ENCODE assay signal across 13 cellular contexts in genomic region chr20:25054995-25055629, GRCh38. TPM values are rescaled to one million over a fixed set of nuclear protein-coding genes. Genes with fewer than 3 reads are reported as not detected.
DNase-seq lines count a peak whose midpoint lies in the region; ATAC-seq, FAIRE-seq and TF ChIP-seq lines count a peak whose summit lies in the region.
"Had no signal": no experiment of that assay in that cellular context is flagged by ENCODE, and none has a peak within 500 bp of the region (broad histone marks: within the 10 kb centered on the region; RNA-seq: fewer than 3 reads in every experiment).

No MANE protein-coding gene starts in this region.

- H2AFZ ChIP-seq in HCT116 (ENCODE audit: low read depth, low read length, poor library complexity, severe bottlenecking) (no peak overlapping the region), K562 (ENCODE audit: low read depth, low read length) (no peak overlapping the region)

- H3K27me3 ChIP-seq in HCT116 (ENCODE audit: insufficient read depth, low read length) (peaks cover 3% of the 10 kb centered on the region), K562 (ENCODE audit: control insufficient read depth in 2 of 2, insufficient read depth in 2 of 2, low read length in 2 of 2) (peaks cover 0 to 40% of the 10 kb centered on the region in 2 experiments; a peak in 3 of 5 replicates), lower lobe of right lung (ENCODE audit: low read depth) (no peaks in the 10 kb centered on the region), BE2C (peaks cover 59% of the 10 kb centered on the region)

- H3K9me3 ChIP-seq in HCT116 (ENCODE audit: control insufficient read depth in 1 of 2, insufficient read depth in 1 of 2, low read depth in 1 of 2, low read length in 2 of 2) (no peaks in the 10 kb centered on the region), K562 (replicated peaks; ENCODE audit: control insufficient read depth, insufficient read depth, low read depth, low read length) (no peaks in the 10 kb centered on the region), lower lobe of right lung (no peaks in the 10 kb centered on the region), BE2C (no peaks in the 10 kb centered on the region)

- no peak for TF ChIP-seq EP300 in K562 (IDR thresholded peaks at IDR 0.05; ENCODE audit: low read length)

- no peak overlapping the region for H3K9ac ChIP-seq in HCT116 (ENCODE audit: low read length)
- H3K9ac ChIP-seq in K562 (ENCODE audit: insufficient read depth in 1 of 2, low read depth in 2 of 2, low read length in 2 of 2), result no peak overlapping the region

- H3K4me1 ChIP-seq in HCT116 (ENCODE audit: control insufficient read depth in 1 of 2, insufficient read depth in 2 of 2, low read length in 2 of 2) (no peaks in the 10 kb centered on the region), K562 (replicated peaks in 1 of 2; ENCODE audit: control insufficient read depth in 2 of 2, insufficient read depth in 2 of 2, low read length in 2 of 2) (peaks cover 7 to 24% of the 10 kb centered on the region in 2 experiments; a peak in 4 of 5 replicates), lower lobe of right lung (peaks cover 75% of the 10 kb centered on the region), BE2C (no peaks in the 10 kb centered on the region)

- peak; percentile 46 for DNase-seq in A172 (ENCODE audit: low spot score)
- DNase-seq in HCT116 (ENCODE audit: low read depth, low spot score), result no peak
- DNase-seq in K562 (ENCODE audit: extremely low read depth in 1 of 4, low spot score in 3 of 4), result peak in 2 of 4 experiments; percentile 23 to 27
- no peak for DNase-seq in lower lobe of right lung
- DNase-seq in NCI-H1436 (lab: John Stamatoyannopoulos, UW), result no peak
- no peak for DNase-seq in BE2C
- DNase-seq in nucleus accumbens (lab: John Stamatoyannopoulos, UW), result no peak
- DNase-seq: NCI-H1930 had no signal

- H4K20me1 ChIP-seq in HCT116 (ENCODE audit: insufficient read depth) (no peaks in the 10 kb centered on the region), K562 (replicated peaks; ENCODE audit: control insufficient read depth, insufficient read depth, low read length) (no peaks in the 10 kb centered on the region; the same call in 1 of the 2 replicates)

- FAIRE-seq in K562 (lab: Jason Lieb, UNC), result no peak

- no peak overlapping the region for H3K27ac ChIP-seq in HCT116 (ENCODE audit: low read depth, low read length)
- no peak overlapping the region for H3K27ac ChIP-seq in K562 (ENCODE audit: extremely low read depth, low read depth, low read length)
- H3K27ac ChIP-seq in lower lobe of right lung, result peak overlapping the region; percentile 97

- POLR2A ChIA-PET in HCT116 (lab: Charles Lee), result no interaction called here
- POLR2A ChIA-PET in K562 (lab: Yijun Ruan, JAX), result no interaction called here

- WGBS in K562 (ENCODE audit: insufficient coverage, low coverage, missing lambda C conversion rate), result 28% methylated on average over 9 of the region's 10 CpGs

- H3K9me2 ChIP-seq in HCT116 (ENCODE audit: insufficient read depth), result no peaks in the 10 kb centered on the region

- no peaks in the 10 kb centered on the region for H3K9me1 ChIP-seq in K562 (ENCODE audit: control insufficient read depth, insufficient read depth, low read length)

- no TSS peak for BruUV-seq in HCT116 (replicated peaks; lab: Mats Ljungman, UMichigan)
- BruUV-seq in K562 (replicated peaks; lab: Mats Ljungman, UMichigan), result no TSS peak

- no peak overlapping the region for H3K4me2 ChIP-seq in HCT116 (ENCODE audit: low read length)
- no peak overlapping the region for H3K4me2 ChIP-seq in K562 (ENCODE audit: insufficient read depth, low read length)
- H3K4me2 ChIP-seq: smooth muscle cell had no signal

- in situ Hi-C loops in K562 (cut with MboI), result no loop called here

- no peaks in the 10 kb centered on the region; a peak in 1 of 4 replicates for H3K36me3 ChIP-seq in HCT116 (ENCODE audit: control insufficient read depth in 1 of 2, insufficient read depth in 2 of 2, low read length in 2 of 2)
- no peaks in the 10 kb centered on the region for H3K36me3 ChIP-seq in K562 (ENCODE audit: control insufficient read depth, insufficient read depth, low read length)
- peaks cover 8% of the 10 kb centered on the region for H3K36me3 ChIP-seq in lower lobe of right lung
- H3K36me3 ChIP-seq in BE2C, result no peaks in the 10 kb centered on the region

- TF ChIP-seq RAD21 in HCT116 (IDR thresholded peaks at IDR 0.05; ENCODE audit: low read depth) (no peak), K562 (CRISPR knock-in tag; conservative IDR thresholded peaks at IDR 0.05 in 1 of 2, IDR thresholded peaks at IDR 0.05 in 1 of 2) (no peak)

- H3K4me3 ChIP-seq in HCT116 (replicated peaks in 1 of 2; ENCODE audit: low read depth in 1 of 2, low read length in 2 of 2) (no peak overlapping the region), K562 (no peak overlapping the region), lower lobe of right lung (peak overlapping the region; percentile 91), BE2C (ENCODE audit: low read depth, low read length) (no peak overlapping the region)
- H3K4me3 ChIP-seq: smooth muscle cell had no signal

- CTCF ChIA-PET in HCT116 (lab: Charles Lee), result no interaction called here
- CTCF ChIA-PET in K562 (lab: Yijun Ruan, JAX; ENCODE audit: low intra/inter-chr PET ratio), result no interaction called here

- ATAC-seq in HCT116 (no peak), K562 (no peak), lower lobe of right lung (no peak), GM18517 (IDR thresholded peaks at IDR 0.05; ENCODE audit: unreplicated experiment) (no peak)

- TF ChIP-seq POLR2A in HCT116 (IDR thresholded peaks at IDR 0.05; ENCODE audit: borderline replicate concordance, extremely low read depth, insufficient read depth, insufficient read length) (no peak), K562 (conservative IDR thresholded peaks at IDR 0.05) (no peak)

- no peak for TF ChIP-seq CTCF in HCT116 (IDR thresholded peaks at IDR 0.05 in 2 of 3, conservative IDR thresholded peaks at IDR 0.05 in 1 of 3; ENCODE audit: borderline replicate concordance in 1 of 3, insufficient read depth in 1 of 3, low read depth in 2 of 3, low read length in 2 of 3)
- no peak for TF ChIP-seq CTCF in K562 (IDR thresholded peaks at IDR 0.05 in 2 of 3, conservative IDR thresholded peaks at IDR 0.05 in 1 of 3; ENCODE audit: insufficient read depth in 2 of 3, low read depth in 1 of 3, low read length in 3 of 3)
- TF ChIP-seq CTCF in lower lobe of right lung (IDR thresholded peaks at IDR 0.05), result no peak
- TF ChIP-seq CTCF in BE2C (IDR thresholded peaks at IDR 0.05; ENCODE audit: low read depth, low read length), result no peak

- intact Hi-C loops in HCT116 (cut with micrococcal nuclease), result no loop called here
- intact Hi-C loops in K562 (cut with micrococcal nuclease), result no loop called here
- intact Hi-C loops in lower lobe of right lung (cut with DNase I), result no loop called here

- H3K79me2 ChIP-seq in HCT116 (ENCODE audit: insufficient read depth, low read length), result no peaks in the 10 kb centered on the region
- no peaks in the 10 kb centered on the region for H3K79me2 ChIP-seq in K562 (ENCODE audit: control insufficient read depth, insufficient read depth, low read length)

- RAD21 ChIA-PET in HCT116 (lab: Charles Lee; ENCODE audit: low non-redundant PET in 1 of 2, low total read pairs in 2 of 2, uncharacterized antibody in 2 of 2, unreplicated experiment in 2 of 2), result no interaction called here

RNA-seq across cellular contexts. Expression of gene ACSS1, which starts 2.8 kb away (rescaled TPM):
- 0.10 and 0.57 TPM in 2 replicates for total RNA-seq in A172 (2014; rRNA removed; shearing (Covaris generic))
- 0.27 TPM for total RNA-seq in HCT116 (2021; ENCODE audit: unreplicated experiment)
- not detected in 2 replicates for polyA plus RNA-seq in HCT116 (2012)
- 0.56 and 0.67 TPM in 2 replicates for total RNA-seq in K562 (2011; cell fraction: chromatin; rRNA removed; ENCODE audit: low replicate concordance)
- 0.50 and 0.53 TPM in 2 replicates for total RNA-seq in K562 (2011; cell fraction: nucleolus; rRNA removed)
- 0.61 and 0.66 TPM in 2 replicates for total RNA-seq in K562 (2011; cell fraction: nucleoplasm; rRNA removed)
- 0.04 and 0.23 TPM in 2 replicates for total RNA-seq in K562 (2014; rRNA removed)
- 0.07 TPM in 1 of 2 replicates, not detected in the other for total RNA-seq in K562 (2014; rRNA removed; fragmentation: Illumina TruSeq; extraction: Trizol)
- not detected in 2 replicates for total RNA-seq in K562 (2015; rRNA removed; fragmentation: Illumina TruSeq; extraction: Trizol)
- total RNA-seq in K562 (2021), result 0.38 and 0.67 TPM in 2 replicates
- 0.30 and 2.1 TPM in 2 replicates for polyA plus RNA-seq in K562 (2011; rRNA removed)
- polyA plus RNA-seq in K562 (2011; cell fraction: cytosol; rRNA removed), result 0.25 and 2.7 TPM in 2 replicates
- 0.41 and 3.7 TPM in 2 replicates for polyA plus RNA-seq in K562 (2011; cell fraction: nucleus; rRNA removed)
- polyA plus RNA-seq in K562 (2012), result 0.26 TPM in 2 replicates
- 0.21 and 0.25 TPM in 2 replicates for polyA plus RNA-seq in K562 (2014; fragmentation: Illumina TruSeq; extraction: Trizol)
- polyA plus RNA-seq in K562 (2014; fragmentation: Nextera tagmentation; extraction: Ambion mirVana), result not detected
- 0.23 and 0.28 TPM in 2 replicates for polyA plus RNA-seq in K562 (2014; rRNA removed)
- 0.24 and 2.3 TPM in 2 replicates for polyA minus RNA-seq in K562 (2011; rRNA and poly(A)+ RNA removed)
- 1.6 TPM in 1 of 2 replicates, not detected in the other for polyA minus RNA-seq in K562 (2011; cell fraction: cytosol; rRNA and poly(A)+ RNA removed)
- polyA minus RNA-seq in K562 (2011; cell fraction: nucleus; rRNA and poly(A)+ RNA removed), result 0.11 and 0.81 TPM in 2 replicates
- total RNA-seq in lower lobe of right lung, result 41.8 TPM
- polyA plus RNA-seq in BE2C (2012; ENCODE audit: insufficient read depth, insufficient read length, low read depth), result not detected

RNA-seq across cellular contexts. Expression of gene VSX1, which starts 26.8 kb away (rescaled TPM):
- 0.10 TPM in 1 of 2 replicates, not detected in the other for total RNA-seq in A172 (2014; rRNA removed; shearing (Covaris generic))
- total RNA-seq in HCT116 (2021; ENCODE audit: unreplicated experiment), result not detected
- not detected in 2 replicates for polyA plus RNA-seq in HCT116 (2012)
- not detected in 2 replicates for total RNA-seq in K562 (2011; cell fraction: chromatin; rRNA removed; ENCODE audit: low replicate concordance)
- total RNA-seq in K562 (2011; cell fraction: nucleolus; rRNA removed), result not detected in 2 replicates
- total RNA-seq in K562 (2011; cell fraction: nucleoplasm; rRNA removed), result not detected in 2 replicates
- total RNA-seq in K562 (2014; rRNA removed), result not detected in 2 replicates
- not detected in 2 replicates for total RNA-seq in K562 (2014; rRNA removed; fragmentation: Illumina TruSeq; extraction: Trizol)
- total RNA-seq in K562 (2015; rRNA removed; fragmentation: Illumina TruSeq; extraction: Trizol), result not detected in 2 replicates
- total RNA-seq in K562 (2021), result not detected in 2 replicates
- polyA plus RNA-seq in K562 (2011; rRNA removed), result not detected in 2 replicates
- not detected in 2 replicates for polyA plus RNA-seq in K562 (2011; cell fraction: cytosol; rRNA removed)
- polyA plus RNA-seq in K562 (2011; cell fraction: nucleus; rRNA removed), result not detected in 2 replicates
- polyA plus RNA-seq in K562 (2012), result not detected in 2 replicates
- not detected in 2 replicates for polyA plus RNA-seq in K562 (2014; fragmentation: Illumina TruSeq; extraction: Trizol)
- not detected for polyA plus RNA-seq in K562 (2014; fragmentation: Nextera tagmentation; extraction: Ambion mirVana)
- polyA plus RNA-seq in K562 (2014; rRNA removed), result not detected in 2 replicates
- not detected in 2 replicates for polyA minus RNA-seq in K562 (2011; rRNA and poly(A)+ RNA removed)
- polyA minus RNA-seq in K562 (2011; cell fraction: cytosol; rRNA and poly(A)+ RNA removed), result not detected in 2 replicates
- not detected in 2 replicates for polyA minus RNA-seq in K562 (2011; cell fraction: nucleus; rRNA and poly(A)+ RNA removed)
- total RNA-seq in lower lobe of right lung, result not detected
- polyA plus RNA-seq in BE2C (2012; ENCODE audit: insufficient read depth, insufficient read length, low read depth), result 0.22 TPM
- total RNA-seq: aorta; smooth muscle cell; subcutaneous adipose tissue; T-helper 2 cell treated with Interferon-gamma antibody and Interleukin-4, amounts not matched to agents 100 ng/mL and 5 ng/mL, for 36 hours had no signal
- polyA plus RNA-seq: aorta, smooth muscle cell had no signal

Comparison
In these comparisons a context has a peak if more than half of its experiments do, and no peak if none do; other contexts are left out.
1. RNA of gene ACSS1, which starts 2.8 kb away (total RNA-seq): 41.8 TPM in lower lobe of right lung (single experiment); 0.27 TPM in HCT116 (single experiment), 0.04 to 0.67 TPM in K562 and 0.10 to 0.57 TPM in A172; every median in the first group is over 10 times any median in the second.